In the genomic region with DNA sequence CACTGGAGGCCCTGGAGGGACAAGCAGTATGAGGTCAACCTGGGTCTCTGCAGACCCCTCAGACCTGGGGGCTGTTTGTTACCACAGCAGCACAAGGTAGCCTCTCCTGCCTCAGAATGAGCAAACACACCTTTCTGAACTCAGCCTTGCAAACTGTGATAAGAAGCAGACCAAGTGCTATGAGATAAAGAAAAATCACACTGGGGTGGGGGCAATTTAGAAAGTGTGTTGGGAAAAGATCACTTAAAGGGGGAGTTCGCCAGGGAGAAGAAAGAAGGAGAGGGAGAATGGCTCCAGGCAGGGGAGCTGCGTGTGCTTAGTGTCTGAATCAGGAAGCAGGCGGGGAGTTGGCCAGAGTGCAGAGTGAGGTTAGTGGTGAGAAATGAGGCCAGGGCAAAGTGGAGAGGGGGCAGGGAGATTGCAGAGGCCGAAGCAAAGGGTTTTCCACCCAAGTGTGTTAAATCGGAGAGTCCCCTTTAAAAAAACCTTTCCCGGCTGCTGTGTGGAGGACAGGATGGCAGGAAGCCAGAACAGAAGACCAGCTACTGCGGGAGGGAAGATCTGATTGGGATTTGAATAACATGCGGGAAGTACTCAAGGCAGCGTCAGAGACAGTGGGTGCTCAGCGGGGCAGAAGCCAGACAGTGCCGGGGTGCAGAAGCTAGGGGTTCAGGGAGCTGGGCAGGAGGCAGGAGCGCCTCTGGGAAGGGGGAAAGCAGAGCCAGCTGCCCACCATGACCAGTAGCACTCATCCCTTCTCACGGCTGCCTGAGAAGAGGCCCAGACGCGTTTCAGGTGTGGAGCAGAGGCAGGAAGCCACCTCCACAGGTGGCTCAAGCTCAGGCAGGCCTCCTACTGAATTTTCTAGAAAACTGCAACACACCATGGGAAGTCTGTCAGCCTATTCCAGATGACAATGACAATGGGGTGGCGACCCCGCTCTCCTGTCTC, we compare ENCODE assay signal across 8 cellular contexts. TPM values are rescaled to one million over a fixed set of nuclear protein-coding genes. Genes with fewer than 3 reads are reported as not detected.
DNase-seq lines count a peak whose midpoint lies in the region; ATAC-seq, FAIRE-seq and TF ChIP-seq lines count a peak whose summit lies in the region.

No MANE protein-coding gene starts in this region.

- H3K4me3 Mint-ChIP-seq in activated naive CD8-positive, alpha-beta T cell treated with anti-CD3 and anti-CD28 coated beads, Interleukin-2, amount 50 U/mL, for 24 hours = peak overlapping the region; percentile 57

- FAIRE-seq in pancreas (lab: Jason Lieb, UNC) = no peak

- ATAC-seq in HG02759 (IDR thresholded peaks at IDR 0.05; ENCODE audit: unreplicated experiment) = peak; percentile 31
- ATAC-seq in activated naive CD8-positive, alpha-beta T cell treated with anti-CD3 and anti-CD28 coated beads, Interleukin-2, amount 50 U/mL, for 24 hours = peak; percentile 37
- ATAC-seq in Right ventricle myocardium superior (ENCODE audit: poor library complexity) = peak; percentile 71
- peak; percentile 81 to 89 (median 86) for ATAC-seq in pancreas
- no peak for ATAC-seq in GM19023 (IDR thresholded peaks at IDR 0.05; ENCODE audit: unreplicated experiment)
- no peak for ATAC-seq in HG02973 (IDR thresholded peaks at IDR 0.05; ENCODE audit: unreplicated experiment)

- intact Hi-C loops in Right ventricle myocardium superior (cut with DNase I) = no loop called here
- intact Hi-C loops in pancreas (cut with DNase I) = no loop called here

- WGBS in pancreas, 2 donors = 6 to 10% methylated on average over 17 of the region's 17 CpGs

- H3K27me3 ChIP-seq in pancreas = no peaks in the 10 kb centered on the region

- no peaks in the 10 kb centered on the region for H3K27me3 Mint-ChIP-seq in activated naive CD8-positive, alpha-beta T cell treated with anti-CD3 and anti-CD28 coated beads, Interleukin-2, amount 50 U/mL, for 24 hours

- peaks cover 10% of the 10 kb centered on the region for H3K36me3 Mint-ChIP-seq in activated naive CD8-positive, alpha-beta T cell treated with anti-CD3 and anti-CD28 coated beads, Interleukin-2, amount 50 U/mL, for 24 hours (ENCODE audit: low read depth)

- peaks cover 65% of the 10 kb centered on the region for H3K4me1 Mint-ChIP-seq in activated naive CD8-positive, alpha-beta T cell treated with anti-CD3 and anti-CD28 coated beads, Interleukin-2, amount 50 U/mL, for 24 hours

- H3K27ac Mint-ChIP-seq in activated naive CD8-positive, alpha-beta T cell treated with anti-CD3 and anti-CD28 coated beads, Interleukin-2, amount 50 U/mL, for 24 hours = peak overlapping the region; percentile 89

- H3K9me3 ChIP-seq in pancreas = no peaks in the 10 kb centered on the region

- no peak overlapping the region for H3K4me3 ChIP-seq in pancreas

- H3K9me3 Mint-ChIP-seq in activated naive CD8-positive, alpha-beta T cell treated with anti-CD3 and anti-CD28 coated beads, Interleukin-2, amount 50 U/mL, for 24 hours = no peaks in the 10 kb centered on the region

- no peak for TF ChIP-seq CTCF in pancreas (IDR thresholded peaks at IDR 0.05)

- H3K4me1 ChIP-seq in pancreas = peaks cover 11 to 18% (median 18%) of the 10 kb centered on the region in 3 donors

- DNase-seq in DMS53 treated with DMSO at 0.1 percent for 48 hours (lab: John Stamatoyannopoulos, UW; ENCODE audit: unreplicated experiment) (peak; percentile 75), NOMO-1 treated with DMSO at 0.1 percent for 48 hours (lab: John Stamatoyannopoulos, UW; ENCODE audit: unreplicated experiment) (peak; percentile 78), Right ventricle myocardium superior (peak; percentile 86), pancreas (peak; percentile 65 to 76 (median 68))
- peak; percentile 42 for DNase-seq in activated naive CD8-positive, alpha-beta T cell treated with anti-CD3 and anti-CD28 coated beads, Interleukin-2, amount 50 U/mL, for 24 hours

- H3K27ac ChIP-seq in pancreas = peak overlapping the region; percentile 78 to 91 (median 84)

- no peaks in the 10 kb centered on the region for H3K36me3 ChIP-seq in pancreas

RNA-seq across cellular contexts. Expression of a gene that starts 9.0 kb away (rescaled TPM):
- 8.9 TPM for total RNA-seq in Right ventricle myocardium superior
- total RNA-seq in pancreas = 1 to 10 TPM; 2.9 to 5.9 (median 3.2) TPM
- 1 to 10 TPM; 5.1 to 6.0 TPM for polyA plus RNA-seq in pancreas

Comparison
In these comparisons a context has a peak if more than half of its experiments do, and no peak if none do; other contexts are left out.
1. ATAC-seq: peak in HG02759 (single experiment), activated naive CD8-positive, alpha-beta T cell treated with anti-CD3 and anti-CD28 coated beads, Interleukin-2, amount 50 U/mL, for 24 hours (single experiment), Right ventricle myocardium superior (single experiment) and pancreas (4 of 4); none in GM19023 (single experiment) and HG02973 (single experiment).
2. Peak in every context shown above with its lines, with median percentiles within 50 percentile points of each other: DNase-seq.